ENCODE assay signal across 10 cellular contexts in the genomic region with DNA sequence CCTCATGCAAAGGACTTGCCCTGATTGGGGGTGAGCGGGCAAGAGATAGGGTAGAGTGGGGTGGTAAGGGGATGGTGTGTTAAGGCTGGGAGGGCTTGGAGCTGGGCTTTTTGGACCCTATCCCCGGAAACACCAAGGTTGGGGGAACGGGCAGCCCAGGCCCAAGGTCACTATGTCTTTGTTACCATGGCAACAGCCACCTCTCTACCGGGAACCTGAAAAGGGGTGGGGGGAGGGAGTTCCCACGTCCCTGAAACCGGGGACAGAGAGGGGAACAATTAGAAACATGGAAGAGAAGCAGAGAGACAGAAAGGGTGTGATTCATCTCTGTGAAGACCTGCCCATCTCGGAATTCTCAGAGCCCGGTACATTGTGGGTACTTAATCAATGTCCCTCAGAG. TPM values are rescaled to one million over a fixed set of nuclear protein-coding genes. Genes with fewer than 3 reads are reported as not detected.
"Had no signal": no experiment of that assay in that cellular context is flagged by ENCODE, and none has a peak within 500 bp of the region (broad histone marks: within the 10 kb centered on the region; RNA-seq: fewer than 3 reads in every experiment).

No MANE protein-coding gene starts in this region.

- H3K4me2 ChIP-seq: hepatocyte had no signal

- H2AFZ ChIP-seq: hepatocyte had no signal

- H3K9me3 ChIP-seq: left lung, ovary, upper lobe of left lung had no signal

- H3K4me3 Mint-ChIP-seq: stimulated activated naive CD8-positive, alpha-beta T cell treated with anti-CD3 and anti-CD28 coated beads, Interleukin-15, amount 100 ng/mL, for 72 hours had no signal

- H3K79me2 ChIP-seq: hepatocyte had no signal

- H3K9me3 Mint-ChIP-seq: naive B cell; stimulated activated naive CD8-positive, alpha-beta T cell treated with anti-CD3 and anti-CD28 coated beads, Interleukin-15, amount 100 ng/mL, for 72 hours had no signal

- H3K27me3 Mint-ChIP-seq: naive B cell; stimulated activated naive CD8-positive, alpha-beta T cell treated with anti-CD3 and anti-CD28 coated beads, Interleukin-15, amount 100 ng/mL, for 72 hours had no signal

- H3K27me3 ChIP-seq: hepatocyte, left lung, ovary, upper lobe of left lung had no signal

- H3K36me3 ChIP-seq: ovary had no signal

- H3K4me3 ChIP-seq: hepatocyte, left lung, ovary, SK-N-MC, upper lobe of left lung had no signal

- H3K27ac ChIP-seq: hepatocyte, left lung, ovary, SK-N-MC, VCaP had no signal

- H3K36me3 Mint-ChIP-seq: naive B cell had no signal

RNA-seq across cellular contexts. Expression of gene GMFG, which starts 8.5 kb away (rescaled TPM):
- polyA plus RNA-seq: keratinocyte had no signal

RNA-seq across cellular contexts. Expression of gene IFNL1, which starts 31.1 kb away (rescaled TPM):
- polyA plus RNA-seq: hepatocyte, keratinocyte, mammary epithelial cell, ovary had no signal

RNA-seq across cellular contexts. Expression of gene IFNL2, which starts 59.1 kb away (rescaled TPM):
- polyA plus RNA-seq: hepatocyte, keratinocyte, mammary epithelial cell, ovary had no signal
